In genomic region chr2:180520206-180520605, GRCh38 we compare ENCODE assay signal across 12 cellular contexts.
DNase-seq lines count a peak whose midpoint lies in the region; ATAC-seq, FAIRE-seq and TF ChIP-seq lines count a peak whose summit lies in the region.
"Had no signal": no experiment of that assay in that cellular context is flagged by ENCODE, and none has a peak within 500 bp of the region (broad histone marks: within the 10 kb centered on the region; RNA-seq: fewer than 3 reads in every experiment).

No MANE protein-coding gene starts in this region.

- H3K27me3 Mint-ChIP-seq in endothelial cell (ENCODE audit: unreplicated experiment), result no peaks in the 10 kb centered on the region
- H3K27me3 Mint-ChIP-seq in activated CD4-positive, alpha-beta memory T cell treated with anti-CD3 and anti-CD28 coated beads, Interleukin-2, amount 10 ng/mL, durations not matched to agents 7 days and 5 days, result no peaks in the 10 kb centered on the region
- no peaks in the 10 kb centered on the region for H3K27me3 Mint-ChIP-seq in H9 (ENCODE audit: low read depth)

- H3K23me2 ChIP-seq in H9 (ENCODE audit: insufficient read length, low read depth, low read length, poor library complexity, severe bottlenecking), result no peaks in the 10 kb centered on the region

- H3K9me1 ChIP-seq in keratinocyte (ENCODE audit: control insufficient read depth, extremely low read depth, insufficient read depth, low read length), result no peaks in the 10 kb centered on the region

- no peak overlapping the region for H3T11ph ChIP-seq in H9 (ENCODE audit: low read length)

- H3K4me1 Mint-ChIP-seq in endothelial cell (ENCODE audit: unreplicated experiment) (no peaks in the 10 kb centered on the region), H9 (peaks cover 22 to 25% of the 10 kb centered on the region in 2 experiments)
- no peaks in the 10 kb centered on the region for H3K4me1 Mint-ChIP-seq in activated CD4-positive, alpha-beta memory T cell treated with anti-CD3 and anti-CD28 coated beads, Interleukin-2, amount 10 ng/mL, durations not matched to agents 7 days and 5 days

- dilution Hi-C loops in keratinocyte (cut with MboI; ENCODE audit: extremely low pct_ligation_motif_present, low sequenced_read_pairs), result no loop called here

- H3K9ac ChIP-seq in keratinocyte (ENCODE audit: control insufficient read depth, extremely low read depth, insufficient read depth, low read length) (no peak overlapping the region), H9 (ENCODE audit: extremely low read depth, insufficient read length, low read length) (no peak overlapping the region)

- H3K79me1 ChIP-seq in H9 (ENCODE audit: insufficient read depth, low read depth, low read length, poor library complexity, severe bottlenecking), result no peaks in the 10 kb centered on the region

- no peak overlapping the region for H3K4ac ChIP-seq in H9 (ENCODE audit: low read depth, low read length)

- H4K20me1 ChIP-seq in keratinocyte (ENCODE audit: control insufficient read depth, extremely low read depth, insufficient read depth, low read length) (no peaks in the 10 kb centered on the region), H9 (ENCODE audit: control insufficient read depth, insufficient read depth, insufficient read length) (no peaks in the 10 kb centered on the region)

- peak overlapping the region; percentile 6 for H2AFZ ChIP-seq in keratinocyte (ENCODE audit: control insufficient read depth, low read length)
- H2AFZ ChIP-seq in H9 (ENCODE audit: low read length), result no peak overlapping the region

- FAIRE-seq in keratinocyte (lab: Jason Lieb, UNC), result peak; percentile 9
- FAIRE-seq: HTR-8/SVneo had no signal

- H3K27ac ChIP-seq in keratinocyte (ENCODE audit: control insufficient read depth, insufficient read depth, low read length) (no peak overlapping the region), H9 (ENCODE audit: insufficient read length, low read depth, low read length) (no peak overlapping the region)
- H3K27ac ChIP-seq: sigmoid colon had no signal

- CTCF ChIA-PET in activated CD4-positive, alpha-beta memory T cell treated with anti-CD3 and anti-CD28 coated beads, Interleukin-2, amount 10 ng/mL, durations not matched to agents 7 days and 5 days (lab: Charles Lee), result no interaction called here

- H3K36me3 Mint-ChIP-seq in endothelial cell (ENCODE audit: low read depth, unreplicated experiment) (no peaks in the 10 kb centered on the region), H9 (ENCODE audit: insufficient read depth in 1 of 3, low read depth in 3 of 3) (peaks cover 0 to 3% (median 0%) of the 10 kb centered on the region in 3 experiments; a peak in 1 of 7 replicates)
- no peaks in the 10 kb centered on the region for H3K36me3 Mint-ChIP-seq in activated CD4-positive, alpha-beta memory T cell treated with anti-CD3 and anti-CD28 coated beads, Interleukin-2, amount 10 ng/mL, durations not matched to agents 7 days and 5 days (ENCODE audit: low read depth)

- no peak overlapping the region for H2AK5ac ChIP-seq in H9 (ENCODE audit: insufficient read length, low read length)

- POLR2A ChIA-PET in activated CD4-positive, alpha-beta memory T cell treated with anti-CD3 and anti-CD28 coated beads, Interleukin-2, amount 10 ng/mL, durations not matched to agents 7 days and 5 days (lab: Charles Lee), result no interaction called here

- TF ChIP-seq CTCF in keratinocyte (optimal IDR thresholded peaks at IDR 0.05 in 1 of 3, IDR thresholded peaks at IDR 0.05 in 1 of 3, conservative IDR thresholded peaks at IDR 0.05 in 1 of 3; ENCODE audit: extremely low read depth in 1 of 3, insufficient read depth in 2 of 3, low read length in 3 of 3), result peak in 2 of 3 experiments; percentile 31 to 32
- no peak for TF ChIP-seq CTCF in endothelial cell (IDR thresholded peaks at IDR 0.05; ENCODE audit: unreplicated experiment)
- no peak for TF ChIP-seq CTCF in H9 (conservative IDR thresholded peaks at IDR 0.05)

- H3K56ac ChIP-seq in H9 (ENCODE audit: insufficient read length, low read depth, low read length), result no peak overlapping the region

- no peak overlapping the region for H3K23ac ChIP-seq in H9 (ENCODE audit: insufficient read length, low read depth, low read length)

- H2BK20ac ChIP-seq in H9 (ENCODE audit: low read depth, low read length, poor library complexity, severe bottlenecking), result no peak overlapping the region

- DNase-seq in Ammon's horn (ENCODE audit: low spot score) (peak; percentile 22), HPDE6-E6E7 (ENCODE audit: extremely low spot score) (peak; percentile 15), keratinocyte (ENCODE audit: low read depth, low spot score) (no peak), endothelial cell (ENCODE audit: low spot score) (no peak), H9 (no peak), erythroblast (lab: John Stamatoyannopoulos, UW) (no peak)
- no peak for DNase-seq in activated CD4-positive, alpha-beta memory T cell treated with anti-CD3 and anti-CD28 coated beads, Interleukin-2, amount 10 ng/mL, durations not matched to agents 7 days and 5 days
- DNase-seq: NCI-H526 treated with DMSO at 0.1 percent for 48 hours; sigmoid colon; stimulated activated CD8-positive, alpha-beta memory T cell treated with anti-CD3 and anti-CD28 coated beads, Interleukin-4, amount 100 ng/mL, for 48 hours had no signal

- TF ChIP-seq POLR2A in erythroblast (IDR thresholded peaks at IDR 0.05; ENCODE audit: low read length), result no peak

- peak; percentile 74 for ATAC-seq in SK-N-SH treated with all-trans-retinoic acid at 6 μM for 48 hours

- H3K79me2 ChIP-seq in keratinocyte (ENCODE audit: control insufficient read depth, insufficient read depth, low read length), result no peaks in the 10 kb centered on the region
- no peaks in the 10 kb centered on the region for H3K79me2 ChIP-seq in H9 (ENCODE audit: insufficient read depth, low read length)

- no peak overlapping the region for H4K8ac ChIP-seq in H9 (replicated peaks; ENCODE audit: insufficient read length, low read depth, low read length)

- H3K27ac Mint-ChIP-seq in endothelial cell (ENCODE audit: unreplicated experiment), result no peak overlapping the region
- H3K27ac Mint-ChIP-seq in activated CD4-positive, alpha-beta memory T cell treated with anti-CD3 and anti-CD28 coated beads, Interleukin-2, amount 10 ng/mL, durations not matched to agents 7 days and 5 days, result no peak overlapping the region
- no peak overlapping the region for H3K27ac Mint-ChIP-seq in H9

- H3K4me3 ChIP-seq in keratinocyte (ENCODE audit: control insufficient read depth in 2 of 3, extremely low read depth in 1 of 3, insufficient read depth in 2 of 3, low read depth in 1 of 3, low read length in 3 of 3), result no peak overlapping the region
- H3K4me3 ChIP-seq: sigmoid colon had no signal

- no peak overlapping the region for H3K14ac ChIP-seq in H9 (ENCODE audit: insufficient read depth, low read length)

- H4K91ac ChIP-seq in H9 (ENCODE audit: insufficient read length, low read depth, low read length), result no peak overlapping the region

- no peak overlapping the region for H3K4me2 ChIP-seq in keratinocyte (ENCODE audit: control insufficient read depth, extremely low read depth, insufficient read depth, low read depth, low read length)
- no peak overlapping the region for H3K4me2 ChIP-seq in H9 (ENCODE audit: insufficient read depth, insufficient read length, low read length)

- H2BK15ac ChIP-seq in H9 (ENCODE audit: low read depth, low read length), result no peak overlapping the region

- no peak overlapping the region for H2BK5ac ChIP-seq in H9 (ENCODE audit: insufficient read length, low read length)

- H2BK12ac ChIP-seq in H9 (ENCODE audit: insufficient read length, low read depth, low read length), result no peak overlapping the region

- no peaks in the 10 kb centered on the region for H3K9me3 ChIP-seq in keratinocyte (ENCODE audit: control insufficient read depth, low read depth, low read length)
- no peaks in the 10 kb centered on the region for H3K9me3 ChIP-seq in H9 (ENCODE audit: control insufficient read depth, low read depth, low read length)
- H3K9me3 ChIP-seq: sigmoid colon had no signal

- H3K27me3 ChIP-seq in keratinocyte (ENCODE audit: control insufficient read depth, extremely low read depth, insufficient read depth, low read length) (no peaks in the 10 kb centered on the region), H9 (ENCODE audit: insufficient read depth, low read length) (no peaks in the 10 kb centered on the region)
- H3K27me3 ChIP-seq: sigmoid colon had no signal

- H2BK120ac ChIP-seq in H9 (ENCODE audit: low read depth, low read length, poor library complexity, severe bottlenecking), result no peak overlapping the region

- H3K36me3 ChIP-seq in keratinocyte (ENCODE audit: control insufficient read depth in 2 of 2, extremely low read depth in 1 of 2, insufficient read depth in 2 of 2, low read length in 2 of 2), result no peaks in the 10 kb centered on the region
- H3K36me3 ChIP-seq: sigmoid colon had no signal

- H3K4me1 ChIP-seq in keratinocyte (ENCODE audit: control insufficient read depth, extremely low read depth, insufficient read depth, low read length) (peaks cover 32% of the 10 kb centered on the region), H9 (ENCODE audit: insufficient read depth, low read length) (no peaks in the 10 kb centered on the region)
- H3K4me1 ChIP-seq: sigmoid colon had no signal

- no peaks in the 10 kb centered on the region for H3K9me3 Mint-ChIP-seq in endothelial cell (ENCODE audit: unreplicated experiment)
- H3K9me3 Mint-ChIP-seq in activated CD4-positive, alpha-beta memory T cell treated with anti-CD3 and anti-CD28 coated beads, Interleukin-2, amount 10 ng/mL, durations not matched to agents 7 days and 5 days, result no peaks in the 10 kb centered on the region
- no peaks in the 10 kb centered on the region; a peak in 1 of 5 replicates for H3K9me3 Mint-ChIP-seq in H9

- no peak overlapping the region for H4K5ac ChIP-seq in H9 (ENCODE audit: insufficient read length, low read depth, low read length)

- no peak overlapping the region for H3K4me3 Mint-ChIP-seq in endothelial cell (ENCODE audit: unreplicated experiment)
- no peak overlapping the region for H3K4me3 Mint-ChIP-seq in activated CD4-positive, alpha-beta memory T cell treated with anti-CD3 and anti-CD28 coated beads, Interleukin-2, amount 10 ng/mL, durations not matched to agents 7 days and 5 days
- H3K4me3 Mint-ChIP-seq in H9, result no peak overlapping the region

- no peak overlapping the region for H3K18ac ChIP-seq in H9 (ENCODE audit: insufficient read length, low read depth, low read length)

TF ChIP-seq in SK-N-SH treated with all-trans-retinoic acid at 6 μM for 48 hours, 23 proteins besides CTCF, POLR2A, EP300 and RAD21:
- TF ChIP-seq ISL1 (CRISPR knock-in tag; IDR thresholded peaks at IDR 0.05) (no peak), ESRRG (CRISPR knock-in tag; IDR thresholded peaks at IDR 0.05) (no peak)

Comparison
In these comparisons a context has a peak if more than half of its experiments do, and no peak if none do; other contexts are left out.
1. DNase-seq: peak in Ammon's horn (single experiment) and HPDE6-E6E7 (single experiment); none in keratinocyte (single experiment), endothelial cell (single experiment), activated CD4-positive, alpha-beta memory T cell treated with anti-CD3 and anti-CD28 coated beads, Interleukin-2, amount 10 ng/mL, durations not matched to agents 7 days and 5 days (single experiment), H9 (single experiment) and erythroblast (0 of 2).
2. CTCF ChIP-seq: peak in keratinocyte (2 of 3); none in endothelial cell (single experiment) and H9 (single experiment).